11 cellular contexts compared by ENCODE assay signal in genomic region chr20:38369387-38369786, GRCh38. TPM values are rescaled to one million over a fixed set of nuclear protein-coding genes. Genes with fewer than 3 reads are reported as not detected.
A peak's percentile ranks its signal among the peaks of the same experiment; 100 is the strongest.
DNase-seq lines count a peak whose midpoint lies in the region; ATAC-seq, FAIRE-seq and TF ChIP-seq lines count a peak whose summit lies in the region.
"Had no signal": no experiment of that assay in that cellular context is flagged by ENCODE, and none has a peak within 500 bp of the region (broad histone marks: within the 10 kb centered on the region; RNA-seq: fewer than 3 reads in every experiment).

No MANE protein-coding gene starts in this region.

- H3F3A ChIP-seq in neural progenitor cell (ENCODE audit: low read depth): no peaks in the 10 kb centered on the region

- FAIRE-seq in GM12878 (lab: Jason Lieb, UNC): peak; percentile 23

- H3K27ac ChIP-seq in GM12878 (ENCODE audit: control insufficient read depth, insufficient read depth): no peak overlapping the region
- no peak overlapping the region for H3K27ac ChIP-seq in neural progenitor cell
- no peak overlapping the region for H3K27ac ChIP-seq in vagina
- H3K27ac ChIP-seq: thoracic aorta had no signal

- RAD21 ChIA-PET in GM12878 (lab: Charles Lee; ENCODE audit: unreplicated experiment): no interaction called here

- no peaks in the 10 kb centered on the region for H3K4me1 ChIP-seq in GM12878 (ENCODE audit: control insufficient read depth, insufficient read depth, low read length)
- no peaks in the 10 kb centered on the region for H3K4me1 ChIP-seq in neural progenitor cell
- no peaks in the 10 kb centered on the region for H3K4me1 ChIP-seq in vagina

- POLR2A ChIA-PET in GM12878 (lab: Charles Lee): no interaction called here

- WGBS in GM12878 (ENCODE audit: insufficient coverage, insufficient replicate concordance, low lambda C conversion rate, missing lambda C conversion rate): 0% methylated on average over 2 of the region's 2 CpGs

- no peaks in the 10 kb centered on the region for H4K20me1 ChIP-seq in GM12878 (ENCODE audit: control insufficient read depth, insufficient read depth)
- H4K20me1 ChIP-seq in neural progenitor cell (ENCODE audit: low read depth): no peaks in the 10 kb centered on the region

- ATAC-seq in GM12878 (peak; percentile 61), HG03378 (IDR thresholded peaks at IDR 0.05; ENCODE audit: unreplicated experiment) (no peak)

- H3K9ac ChIP-seq in GM12878 (ENCODE audit: control insufficient read depth, insufficient read depth, low read length) (no peak overlapping the region), neural progenitor cell (no peak overlapping the region)

- H3K9me3 ChIP-seq in GM12878 (replicated peaks; ENCODE audit: control insufficient read depth, insufficient read depth, low read length) (no peaks in the 10 kb centered on the region), neural progenitor cell (ENCODE audit: low read depth) (no peaks in the 10 kb centered on the region), vagina (no peaks in the 10 kb centered on the region)
- H3K9me3 ChIP-seq: thoracic aorta had no signal

- H3K36me3 Mint-ChIP-seq in neural progenitor cell: no peaks in the 10 kb centered on the region

- SMC1A ChIA-PET in GM12878 (lab: Charles Lee; ENCODE audit: uncharacterized antibody, unreplicated experiment): no interaction called here

- CTCF ChIA-PET in GM12878 (lab: Yijun Ruan, JAX): no interaction called here

- no peaks in the 10 kb centered on the region for H3K9me3 Mint-ChIP-seq in neural progenitor cell

- intact Hi-C loops in GM12878 (cut with micrococcal nuclease; ENCODE audit: unreplicated experiment) (no loop called here), vagina (cut with DNase I) (no loop called here)

- TF ChIP-seq EP300 in GM12878 (IDR thresholded peaks at IDR 0.05; ENCODE audit: borderline replicate concordance in 1 of 2, control insufficient read depth in 1 of 2, low read depth in 2 of 2, low read length in 2 of 2): no peak

- TF ChIP-seq POLR2A in GM12878 (IDR thresholded peaks at IDR 0.05; ENCODE audit: low read depth, low read length) (no peak), vagina (IDR thresholded peaks at IDR 0.05) (no peak)

- no peak for TF ChIP-seq RAD21 in GM12878 (IDR thresholded peaks at IDR 0.05; ENCODE audit: insufficient read depth, low read depth, low read length)

- H3K4me2 ChIP-seq in GM12878 (ENCODE audit: control insufficient read depth, insufficient read depth) (no peak overlapping the region), neural progenitor cell (no peak overlapping the region)

- H3K36me3 ChIP-seq in GM12878 (ENCODE audit: control insufficient read depth in 2 of 2, insufficient read depth in 2 of 2, low read length in 1 of 2) (no peaks in the 10 kb centered on the region), neural progenitor cell (no peaks in the 10 kb centered on the region), vagina (no peaks in the 10 kb centered on the region)
- H3K36me3 ChIP-seq: thoracic aorta had no signal

- TF ChIP-seq CTCF in GM13977 (IDR thresholded peaks at IDR 0.05; ENCODE audit: extremely low read depth, insufficient read depth, missing control alignments) (no peak), GM12878 (IDR thresholded peaks at IDR 0.05 in 2 of 3, conservative IDR thresholded peaks at IDR 0.05 in 1 of 3; ENCODE audit: control insufficient read depth in 2 of 3, extremely low read depth in 1 of 3, insufficient read depth in 1 of 3, low read depth in 3 of 3, low read length in 3 of 3) (no peak), neural progenitor cell (IDR thresholded peaks at IDR 0.05) (no peak), vagina (IDR thresholded peaks at IDR 0.05) (no peak)

- no peaks in the 10 kb centered on the region; a peak in 2 of 4 replicates for H3K27me3 ChIP-seq in GM12878 (replicated peaks in 1 of 2; ENCODE audit: control insufficient read depth in 2 of 2, insufficient read depth in 2 of 2, low read length in 1 of 2)
- no peaks in the 10 kb centered on the region for H3K27me3 ChIP-seq in neural progenitor cell
- H3K27me3 ChIP-seq in vagina: no peaks in the 10 kb centered on the region

- peak overlapping the region; percentile 3; the same call in 1 of the 2 replicates for H2AFZ ChIP-seq in GM12878 (ENCODE audit: control insufficient read depth, low read depth, low read length)
- H2AFZ ChIP-seq in neural progenitor cell (replicated peaks): peak overlapping the region; percentile 91

- H3K4me3 ChIP-seq in GM12878: no peak overlapping the region
- H3K4me3 ChIP-seq in neural progenitor cell: no peak overlapping the region
- no peak overlapping the region for H3K4me3 ChIP-seq in vagina
- H3K4me3 ChIP-seq: thoracic aorta had no signal

- no peaks in the 10 kb centered on the region for H3K4me1 Mint-ChIP-seq in neural progenitor cell

- peak overlapping the region; percentile 34 for H3K4me3 Mint-ChIP-seq in neural progenitor cell

- BruUV-seq in GM12878 (replicated peaks; lab: Mats Ljungman, UMichigan): no TSS peak

- in situ Hi-C loops in GM13977 (cut with MboI; ENCODE audit: low pct_unique_long_range_greater_than_20kb, low sequenced_read_pairs, unreplicated experiment) (no loop called here), GM12878 (cut with MboI) (no loop called here)

- H3K79me2 ChIP-seq in GM12878 (ENCODE audit: control insufficient read depth, insufficient read depth, low read length): no peaks in the 10 kb centered on the region
- no peaks in the 10 kb centered on the region for H3K79me2 ChIP-seq in neural progenitor cell (ENCODE audit: low read depth)

- peaks cover 2% of the 10 kb centered on the region for H3K27me3 Mint-ChIP-seq in neural progenitor cell (ENCODE audit: insufficient read depth, low read depth)

- no peak overlapping the region for H3K27ac Mint-ChIP-seq in neural progenitor cell

- DNase-seq in GM13977 (ENCODE audit: low spot score): peak; percentile 42
- DNase-seq in NCI-H2227 treated with DMSO at 0.1 percent for 48 hours (lab: John Stamatoyannopoulos, UW): peak; percentile 38
- DNase-seq in GM12878 (ENCODE audit: low read depth, low spot score): no peak
- DNase-seq in neural progenitor cell (ENCODE audit: low spot score): peak; percentile 21
- no peak for DNase-seq in T-helper 9 cell
- no peak for DNase-seq in NCI-H2171 treated with DMSO at 0.1 percent for 48 hours (lab: John Stamatoyannopoulos, UW)
- no peak for DNase-seq in vagina (ENCODE audit: extremely low spot score in 2 of 2)
- DNase-seq: stimulated activated CD4-positive, alpha-beta T cell treated with anti-CD3 and anti-CD28 coated beads, Interleukin-12 subunit alpha, Interleukin-12 subunit beta, amount 100 ng/mL, for 4 hours had no signal

TF ChIP-seq in GM12878, 131 proteins besides CTCF, POLR2A, EP300 and RAD21 (continues in another document):
- TF ChIP-seq YY1 (IDR thresholded peaks at IDR 0.05; ENCODE audit: low read depth, low read length) (0 out of 2 replicates have a peak, but pooled peaks have one; percentile 33), SIN3A (IDR thresholded peaks at IDR 0.05; ENCODE audit: low read depth, low read length) (no peak), SIX5 (IDR thresholded peaks at IDR 0.05; ENCODE audit: low read depth, low read length, severe bottlenecking) (peak; percentile 52), NFIC (IDR thresholded peaks at IDR 0.05; ENCODE audit: low read depth, low read length) (no peak)
- TF ChIP-seq, protein P1, sequence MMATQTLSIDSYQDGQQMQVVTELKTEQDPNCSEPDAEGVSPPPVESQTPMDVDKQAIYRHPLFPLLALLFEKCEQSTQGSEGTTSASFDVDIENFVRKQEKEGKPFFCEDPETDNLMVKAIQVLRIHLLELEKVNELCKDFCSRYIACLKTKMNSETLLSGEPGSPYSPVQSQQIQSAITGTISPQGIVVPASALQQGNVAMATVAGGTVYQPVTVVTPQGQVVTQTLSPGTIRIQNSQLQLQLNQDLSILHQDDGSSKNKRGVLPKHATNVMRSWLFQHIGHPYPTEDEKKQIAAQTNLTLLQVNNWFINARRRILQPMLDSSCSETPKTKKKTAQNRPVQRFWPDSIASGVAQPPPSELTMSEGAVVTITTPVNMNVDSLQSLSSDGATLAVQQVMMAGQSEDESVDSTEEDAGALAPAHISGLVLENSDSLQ (IDR thresholded peaks at IDR 0.05): peak; percentile 81

RNA-seq across cellular contexts. Expression of gene LBP, which starts 23.1 kb away (rescaled TPM):
- not detected in 2 replicates for total RNA-seq in GM12878 (2013; cell fraction: nucleolus; rRNA removed)
- not detected in 2 replicates for total RNA-seq in GM12878 (2014; rRNA removed)
- total RNA-seq in GM12878 (2014; rRNA removed; fragmentation: Illumina TruSeq; extraction: Trizol): not detected in 2 replicates
- 0.10 and 0.16 TPM in 2 replicates for total RNA-seq in GM12878 (2021)
- not detected for polyA plus RNA-seq in GM12878 (2011; ENCODE audit: low read depth)
- polyA plus RNA-seq in GM12878 (2011; rRNA removed): 0.04 TPM in 1 of 2 replicates, not detected in the other
- polyA plus RNA-seq in GM12878 (2011; cell fraction: cytosol; rRNA removed): 0.03 TPM in 1 of 2 replicates, not detected in the other
- polyA plus RNA-seq in GM12878 (2011; cell fraction: nucleus; rRNA removed): not detected in 2 replicates
- not detected in 2 replicates for polyA plus RNA-seq in GM12878 (2012)
- not detected in 2 replicates for polyA plus RNA-seq in GM12878 (2014; fragmentation: Illumina TruSeq; extraction: Trizol)
- polyA plus RNA-seq in GM12878 (2014; fragmentation: Nextera tagmentation; extraction: Ambion mirVana): not detected
- not detected in 2 replicates for polyA plus RNA-seq in GM12878 (2014; rRNA removed)
- polyA plus RNA-seq in GM12878 (2016; fragmentation: Nextera tagmentation; extraction: Ambion mirVana): not detected
- not detected in 2 replicates for polyA minus RNA-seq in GM12878 (2011; rRNA and poly(A)+ RNA removed)
- polyA minus RNA-seq in GM12878 (2011; cell fraction: cytosol; rRNA and poly(A)+ RNA removed): not detected in 2 replicates
- polyA minus RNA-seq in GM12878 (2011; cell fraction: nucleus; rRNA and poly(A)+ RNA removed): not detected in 2 replicates
- not detected in 2 replicates for total RNA-seq in neural progenitor cell (ENCODE audit: low replicate concordance)
- 0.98 TPM for total RNA-seq in vagina
- total RNA-seq: kidney epithelial cell had no signal

Comparison
In these comparisons a context has a peak if more than half of its experiments do, and no peak if none do; other contexts are left out.
1. DNase-seq: peak in GM13977 (single experiment), NCI-H2227 treated with DMSO at 0.1 percent for 48 hours (single experiment) and neural progenitor cell (single experiment); none in GM12878 (single experiment), T-helper 9 cell (single experiment), NCI-H2171 treated with DMSO at 0.1 percent for 48 hours (single experiment) and vagina (0 of 2).